12 cellular contexts compared by ENCODE assay signal in genomic region chr10:80444124-80444523, GRCh38. TPM values are rescaled to one million over a fixed set of nuclear protein-coding genes. Genes with fewer than 3 reads are reported as not detected.
DNase-seq lines count a peak whose midpoint lies in the region; ATAC-seq, FAIRE-seq and TF ChIP-seq lines count a peak whose summit lies in the region.
"Had no signal": no experiment of that assay in that cellular context is flagged by ENCODE, and none has a peak within 500 bp of the region (broad histone marks: within the 10 kb centered on the region; RNA-seq: fewer than 3 reads in every experiment).

No MANE protein-coding gene starts in this region.

- ATAC-seq in SK-N-SH treated with all-trans-retinoic acid at 6 μM for 48 hours (no peak; the same call in 2 of the 3 replicates), K562 (no peak), GM21515 (IDR thresholded peaks at IDR 0.05; ENCODE audit: unreplicated experiment) (no peak)

- TF ChIP-seq POLR2A in K562 (conservative IDR thresholded peaks at IDR 0.05): no peak
- TF ChIP-seq POLR2A in esophagus squamous epithelium (IDR thresholded peaks at IDR 0.05): no peak

- H2BK120ac ChIP-seq in trophoblast cell (ENCODE audit: insufficient read depth, low read length, poor library complexity): no peak overlapping the region

- H3K9me3 ChIP-seq in SK-N-SH: no peaks in the 10 kb centered on the region
- H3K9me3 ChIP-seq in OCI-LY3 (ENCODE audit: insufficient read depth, low read length): no peaks in the 10 kb centered on the region
- no peaks in the 10 kb centered on the region for H3K9me3 ChIP-seq in K562 (replicated peaks; ENCODE audit: control insufficient read depth, insufficient read depth, low read depth, low read length)
- no peaks in the 10 kb centered on the region for H3K9me3 ChIP-seq in trophoblast cell (ENCODE audit: insufficient read depth, low read depth, low read length)
- no peaks in the 10 kb centered on the region for H3K9me3 ChIP-seq in esophagus squamous epithelium
- H3K9me3 ChIP-seq: tibial artery had no signal

- peak overlapping the region; percentile 9; the same call in 1 of the 2 replicates for H3K4me2 ChIP-seq in SK-N-SH
- peak overlapping the region; percentile 25; the same call in 1 of the 2 replicates for H3K4me2 ChIP-seq in OCI-LY3 (ENCODE audit: low read length)
- no peak overlapping the region for H3K4me2 ChIP-seq in K562 (ENCODE audit: insufficient read depth, low read length)
- H3K4me2 ChIP-seq in trophoblast cell (ENCODE audit: low read length): no peak overlapping the region

- intact Hi-C loops in K562 (cut with micrococcal nuclease) (loop anchor here (1.0 to 5.0 kb wide), 6 partner anchors 61 to 478 kb away; no protein-coding TSS in a partner anchor), esophagus squamous epithelium (cut with DNase I) (no loop called here)

- no peak for DNase-seq in SK-N-SH
- DNase-seq in K562 (ENCODE audit: extremely low read depth in 1 of 4, low spot score in 3 of 4): no peak
- DNase-seq in trophoblast cell: no peak
- DNase-seq in SW480 (ENCODE audit: low spot score): no peak
- DNase-seq in esophagus squamous epithelium (lab: John Stamatoyannopoulos, UW): no peak
- DNase-seq: DMS79 treated with DMSO at 0.1 percent for 48 hours, NCI-H774 had no signal

- H2BK12ac ChIP-seq in trophoblast cell (ENCODE audit: low read length): peak overlapping the region; percentile 47

- H3K36me3 ChIP-seq in SK-N-SH (replicated peaks in 1 of 2; ENCODE audit: control insufficient read depth in 1 of 2, insufficient read depth in 2 of 2, low read length in 1 of 2) (no peaks in the 10 kb centered on the region), OCI-LY3 (replicated peaks; ENCODE audit: low read depth, low read length) (no peaks in the 10 kb centered on the region), K562 (ENCODE audit: control insufficient read depth, insufficient read depth, low read length) (no peaks in the 10 kb centered on the region), trophoblast cell (ENCODE audit: control insufficient read depth in 1 of 2, insufficient read depth in 2 of 2, low read length in 2 of 2) (no peaks in the 10 kb centered on the region), esophagus squamous epithelium (no peaks in the 10 kb centered on the region)
- H3K36me3 ChIP-seq: tibial artery had no signal

- peak overlapping the region; percentile 10 for H4K91ac ChIP-seq in trophoblast cell (ENCODE audit: low read depth, low read length)

- no peak overlapping the region for H4K8ac ChIP-seq in trophoblast cell (ENCODE audit: low read depth, low read length)

- BruUV-seq in K562 (replicated peaks; lab: Mats Ljungman, UMichigan): no TSS peak

- H2AK5ac ChIP-seq in trophoblast cell (ENCODE audit: low read length): peak overlapping the region; percentile 28

- in situ Hi-C loops in K562 (cut with MboI): loop anchor here (5.0 kb wide), 1 partner anchor 62 kb away; no protein-coding TSS in a partner anchor

- no peak overlapping the region for H3K18ac ChIP-seq in trophoblast cell (ENCODE audit: low read length)

- no peak overlapping the region for H3K23ac ChIP-seq in trophoblast cell (ENCODE audit: low read length)

- H4K12ac ChIP-seq in trophoblast cell (ENCODE audit: low read depth, low read length): no peak overlapping the region

- FAIRE-seq in K562 (lab: Jason Lieb, UNC): no peak
- FAIRE-seq: A204.1 had no signal

- no peak overlapping the region for H3K14ac ChIP-seq in trophoblast cell (ENCODE audit: low read length)

- CTCF ChIA-PET in SK-N-SH (lab: Yijun Ruan, JAX): interaction anchor here (0.6 to 35.3 kb wide), 46 partner anchors 9 to 480 kb away, joined by 3 to 602 read pairs (median 6); partner anchors contain the start of genes PRXL2A and TSPAN14
- CTCF ChIA-PET in K562 (lab: Yijun Ruan, JAX; ENCODE audit: low intra/inter-chr PET ratio): interaction anchor here (0.7 to 6.0 kb wide), 4 partner anchors 10 to 301 kb away, joined by 3 to 79 read pairs (median 10); no protein-coding TSS in a partner anchor

- H3K9ac ChIP-seq in SK-N-SH (no peak overlapping the region), OCI-LY3 (ENCODE audit: low read length) (no peak overlapping the region), K562 (ENCODE audit: insufficient read depth in 1 of 2, low read depth in 2 of 2, low read length in 2 of 2) (no peak overlapping the region), trophoblast cell (ENCODE audit: low read length) (no peak overlapping the region)

- no peak overlapping the region for H3K4me3 ChIP-seq in SK-N-SH (ENCODE audit: low read depth in 2 of 2, low read length in 1 of 2)
- H3K4me3 ChIP-seq in OCI-LY3 (ENCODE audit: low read length): no peak overlapping the region
- H3K4me3 ChIP-seq in K562: no peak overlapping the region
- no peak overlapping the region for H3K4me3 ChIP-seq in trophoblast cell (ENCODE audit: low read depth, low read length)
- H3K4me3 ChIP-seq in esophagus squamous epithelium: no peak overlapping the region
- H3K4me3 ChIP-seq: tibial artery had no signal

- H3F3A ChIP-seq in SK-N-SH (replicated peaks; ENCODE audit: insufficient read depth): peaks cover 6% of the 10 kb centered on the region

- no peak for TF ChIP-seq RAD21 in SK-N-SH (IDR thresholded peaks at IDR 0.05; ENCODE audit: low read length)
- no peak for TF ChIP-seq RAD21 in K562 (CRISPR knock-in tag; conservative IDR thresholded peaks at IDR 0.05 in 1 of 2, IDR thresholded peaks at IDR 0.05 in 1 of 2)

- H3K27ac ChIP-seq in SK-N-SH (ENCODE audit: low read depth in 2 of 2, low read length in 1 of 2): peak overlapping the region; percentile 24 to 72; a peak in 2 of 4 replicates
- H3K27ac ChIP-seq in OCI-LY3 (ENCODE audit: low read length): no peak overlapping the region
- H3K27ac ChIP-seq in K562 (ENCODE audit: extremely low read depth, low read depth, low read length): no peak overlapping the region
- no peak overlapping the region for H3K27ac ChIP-seq in trophoblast cell (ENCODE audit: low read depth, low read length)
- peak overlapping the region in 1 of 4 donors; percentile 9 for H3K27ac ChIP-seq in esophagus squamous epithelium
- H3K27ac ChIP-seq: tibial artery had no signal

- whole genome bisulfite sequencing in SK-N-SH (ENCODE audit: low lambda C conversion rate): 84% methylated on average over 2 of the region's 2 CpGs
- 22% methylated on average over 2 of the region's 2 CpGs for WGBS in K562 (ENCODE audit: insufficient coverage, low coverage, missing lambda C conversion rate)
- no CpG with 5 or more reads among the region's 2 CpGs for WGBS in trophoblast cell (ENCODE audit: extremely low coverage, insufficient coverage, insufficient read length)
- 46 to 60% methylated on average over 2 of the region's 2 CpGs for WGBS in esophagus squamous epithelium, 2 donors

- H3K79me2 ChIP-seq in SK-N-SH (ENCODE audit: insufficient read depth) (no peaks in the 10 kb centered on the region), OCI-LY3 (ENCODE audit: low read length) (no peaks in the 10 kb centered on the region), K562 (ENCODE audit: control insufficient read depth, insufficient read depth, low read length) (no peaks in the 10 kb centered on the region), trophoblast cell (ENCODE audit: control insufficient read depth, insufficient read depth, low read length, poor library complexity) (no peaks in the 10 kb centered on the region)

- peaks cover 10% of the 10 kb centered on the region for H3K79me1 ChIP-seq in trophoblast cell (ENCODE audit: low read length)

- H3K4me1 ChIP-seq in SK-N-SH (ENCODE audit: control insufficient read depth in 1 of 2, insufficient read depth in 2 of 2, low read depth in 1 of 2, low read length in 1 of 2) (peaks cover 11 to 22% of the 10 kb centered on the region in 2 experiments; a peak in 3 of 4 replicates), OCI-LY3 (ENCODE audit: low read length) (peaks cover 19% of the 10 kb centered on the region), K562 (replicated peaks in 1 of 2; ENCODE audit: control insufficient read depth in 2 of 2, insufficient read depth in 2 of 2, low read length in 2 of 2) (peaks cover 11 to 15% of the 10 kb centered on the region in 2 experiments; a peak in 4 of 5 replicates), trophoblast cell (ENCODE audit: control insufficient read depth in 1 of 2, insufficient read depth in 2 of 2, low read length in 2 of 2) (peaks cover 20 to 26% of the 10 kb centered on the region in 2 experiments), esophagus squamous epithelium (peaks cover 0 to 30% (median 11%) of the 10 kb centered on the region in 3 donors)
- H3K4me1 ChIP-seq: tibial artery had no signal

- POLR2A ChIA-PET in SK-N-SH (lab: Yijun Ruan, JAX) (interaction anchor here (1.4 to 2.5 kb wide), 2 partner anchors 36 to 61 kb away, joined by 7 to 9 read pairs; partner anchors contain the start of gene PRXL2A), K562 (lab: Yijun Ruan, JAX) (interaction anchor here (0.6 to 2.2 kb wide), 5 partner anchors 23 to 125 kb away, joined by 3 to 16 read pairs (median 3); no protein-coding TSS in a partner anchor)

- no peaks in the 10 kb centered on the region for H3K9me2 ChIP-seq in SK-N-SH

- H3K4ac ChIP-seq in trophoblast cell (ENCODE audit: low read depth, low read length): no peak overlapping the region

- no peaks in the 10 kb centered on the region for H3K9me1 ChIP-seq in K562 (ENCODE audit: control insufficient read depth, insufficient read depth, low read length)

- H4K20me1 ChIP-seq in SK-N-SH (ENCODE audit: insufficient read depth) (no peaks in the 10 kb centered on the region), OCI-LY3 (ENCODE audit: insufficient read depth, low read length) (no peaks in the 10 kb centered on the region), K562 (replicated peaks; ENCODE audit: control insufficient read depth, insufficient read depth, low read length) (no peaks in the 10 kb centered on the region)

- H3K27me3 ChIP-seq in SK-N-SH (ENCODE audit: insufficient read depth) (no peaks in the 10 kb centered on the region), OCI-LY3 (ENCODE audit: low read depth, low read length) (peaks cover 25% of the 10 kb centered on the region), K562 (ENCODE audit: control insufficient read depth in 2 of 2, insufficient read depth in 2 of 2, low read length in 2 of 2) (peaks cover 2 to 3% of the 10 kb centered on the region in 2 experiments; a peak in 2 of 5 replicates), trophoblast cell (ENCODE audit: insufficient read depth, low read length) (no peaks in the 10 kb centered on the region), esophagus squamous epithelium (no peaks in the 10 kb centered on the region)
- H3K27me3 ChIP-seq: tibial artery had no signal

- H2AFZ ChIP-seq in SK-N-SH (ENCODE audit: low read depth) (peak overlapping the region; percentile 78; the same call in 1 of the 2 replicates), OCI-LY3 (ENCODE audit: low read depth, low read length) (no peak overlapping the region), K562 (ENCODE audit: low read depth, low read length) (no peak overlapping the region), trophoblast cell (ENCODE audit: insufficient read depth, low read length, poor library complexity) (no peak overlapping the region)

- peak overlapping the region; percentile 23 for H2BK5ac ChIP-seq in trophoblast cell (ENCODE audit: low read depth, low read length, poor library complexity)

- TF ChIP-seq CTCF in SK-N-SH (IDR thresholded peaks at IDR 0.05): no peak
- no peak for TF ChIP-seq CTCF in OCI-LY3 (IDR thresholded peaks at IDR 0.05; ENCODE audit: low read depth, low read length)
- TF ChIP-seq CTCF in K562 (IDR thresholded peaks at IDR 0.05 in 2 of 3, conservative IDR thresholded peaks at IDR 0.05 in 1 of 3; ENCODE audit: insufficient read depth in 2 of 3, low read depth in 1 of 3, low read length in 3 of 3): no peak
- no peak for TF ChIP-seq CTCF in esophagus squamous epithelium (IDR thresholded peaks at IDR 0.05)

- no peak for TF ChIP-seq EP300 in SK-N-SH (IDR thresholded peaks at IDR 0.05; ENCODE audit: borderline replicate concordance in 1 of 2, low read depth in 1 of 2, low read length in 1 of 2)
- TF ChIP-seq EP300 in K562 (IDR thresholded peaks at IDR 0.05; ENCODE audit: low read length): no peak

RNA-seq across cellular contexts. Expression of gene TSPAN14, which starts 10.0 kb away (rescaled TPM):
- polyA plus RNA-seq in SK-N-SH (2012; rRNA removed) (44.0 and 78.1 TPM in 2 replicates), K562 (2011; rRNA removed) (42.9 and 65.1 TPM in 2 replicates), K562 (2014; fragmentation: Illumina TruSeq; extraction: Trizol) (65.0 and 66.6 TPM in 2 replicates), K562 (2014; fragmentation: Nextera tagmentation; extraction: Ambion mirVana) (1 to 10 TPM; 5.8 to 6.6 TPM), K562 (2014; rRNA removed) (47.2 and 57.2 TPM in 2 replicates)
- polyA plus RNA-seq in SK-N-SH (2012; cell fraction: cytosol; rRNA removed): 42.5 and 64.1 TPM in 2 replicates
- polyA plus RNA-seq in SK-N-SH (2012; cell fraction: nucleus; rRNA removed): 57.0 and 58.9 TPM in 2 replicates
- 67.3 and 149 TPM in 2 replicates for total RNA-seq in K562 (2011; cell fraction: chromatin; rRNA removed; ENCODE audit: low replicate concordance)
- 99.9 and 106 TPM in 2 replicates for total RNA-seq in K562 (2011; cell fraction: nucleolus; rRNA removed)
- 117 and 138 TPM in 2 replicates for total RNA-seq in K562 (2011; cell fraction: nucleoplasm; rRNA removed)
- total RNA-seq in K562 (2014; rRNA removed) (22.4 and 33.3 TPM in 2 replicates), K562 (2014; rRNA removed; fragmentation: Illumina TruSeq; extraction: Trizol) (19.0 and 23.3 TPM in 2 replicates), K562 (2015; rRNA removed; fragmentation: Illumina TruSeq; extraction: Trizol) (22.5 and 24.4 TPM in 2 replicates), K562 (2021) (89.2 and 92.9 TPM in 2 replicates), esophagus squamous epithelium (100 to 1,000 TPM in 2 of 4 donors, 10 to 100 TPM in 2; 66.4 to 118 (median 89.8) TPM)
- polyA plus RNA-seq in K562 (2011; cell fraction: cytosol; rRNA removed): 52.8 and 88.0 TPM in 2 replicates
- 52.2 and 85.9 TPM in 2 replicates for polyA plus RNA-seq in K562 (2011; cell fraction: nucleus; rRNA removed)
- 44.4 and 57.4 TPM in 2 replicates for polyA plus RNA-seq in K562 (2012)
- 21.6 and 45.5 TPM in 2 replicates for polyA minus RNA-seq in K562 (2011; rRNA and poly(A)+ RNA removed)
- polyA minus RNA-seq in K562 (2011; cell fraction: cytosol; rRNA and poly(A)+ RNA removed): 28.6 and 45.2 TPM in 2 replicates
- 20.1 and 21.1 TPM in 2 replicates for polyA minus RNA-seq in K562 (2011; cell fraction: nucleus; rRNA and poly(A)+ RNA removed)
- 77.2 and 78.0 TPM in 2 replicates for polyA plus RNA-seq in trophoblast cell (2013)

RNA-seq across cellular contexts. Expression of gene PRXL2A, which starts 35.8 kb away (rescaled TPM):
- polyA plus RNA-seq in SK-N-SH (2012; rRNA removed) (14.0 and 15.6 TPM in 2 replicates), K562 (2011; rRNA removed) (0.14 and 0.75 TPM in 2 replicates), K562 (2014; fragmentation: Illumina TruSeq; extraction: Trizol) (0.83 and 1.1 TPM in 2 replicates), K562 (2014; fragmentation: Nextera tagmentation; extraction: Ambion mirVana) (under 1 TPM; 0.17 to 0.53 TPM), K562 (2014; rRNA removed) (0.78 and 2.1 TPM in 2 replicates)
- polyA plus RNA-seq in SK-N-SH (2012; cell fraction: cytosol; rRNA removed): 23.3 and 26.8 TPM in 2 replicates
- polyA plus RNA-seq in SK-N-SH (2012; cell fraction: nucleus; rRNA removed): 4.5 and 4.6 TPM in 2 replicates
- total RNA-seq in K562 (2011; cell fraction: chromatin; rRNA removed; ENCODE audit: low replicate concordance): 0.28 and 1.1 TPM in 2 replicates
- total RNA-seq in K562 (2011; cell fraction: nucleolus; rRNA removed): 0.33 and 0.53 TPM in 2 replicates
- total RNA-seq in K562 (2011; cell fraction: nucleoplasm; rRNA removed): 0.61 and 0.88 TPM in 2 replicates
- total RNA-seq in K562 (2014; rRNA removed) (0.14 and 0.41 TPM in 2 replicates), K562 (2014; rRNA removed; fragmentation: Illumina TruSeq; extraction: Trizol) (0.64 and 0.84 TPM in 2 replicates), K562 (2015; rRNA removed; fragmentation: Illumina TruSeq; extraction: Trizol) (1.2 and 1.4 TPM in 2 replicates), K562 (2021) (0.71 and 0.87 TPM in 2 replicates), esophagus squamous epithelium (100 to 1,000 TPM in 2 of 4 donors, 10 to 100 TPM in 2; 68.0 to 185 (median 103) TPM)
- 0.09 and 0.12 TPM in 2 replicates for polyA plus RNA-seq in K562 (2011; cell fraction: cytosol; rRNA removed)
- 0.11 TPM in 1 of 2 replicates, not detected in the other for polyA plus RNA-seq in K562 (2011; cell fraction: nucleus; rRNA removed)
- 1.1 and 1.7 TPM in 2 replicates for polyA plus RNA-seq in K562 (2012)
- polyA minus RNA-seq in K562 (2011; rRNA and poly(A)+ RNA removed): 0.21 TPM in 1 of 2 replicates, not detected in the other
- 0.38 and 0.55 TPM in 2 replicates for polyA minus RNA-seq in K562 (2011; cell fraction: cytosol; rRNA and poly(A)+ RNA removed)
- polyA minus RNA-seq in K562 (2011; cell fraction: nucleus; rRNA and poly(A)+ RNA removed): 0.22 TPM in 1 of 2 replicates, not detected in the other
- 41.6 and 43.8 TPM in 2 replicates for polyA plus RNA-seq in trophoblast cell (2013)

Comparison
In these comparisons a context has a peak if more than half of its experiments do, and no peak if none do; other contexts are left out.
1. H3K27ac ChIP-seq: peak in SK-N-SH (2 of 2); none in OCI-LY3 (single experiment), K562 (single experiment) and trophoblast cell (single experiment).
2. H3K4me2 ChIP-seq: peak in SK-N-SH (single experiment) and OCI-LY3 (single experiment); none in K562 (single experiment) and trophoblast cell (single experiment).
3. RNA of gene PRXL2A, which starts 35.8 kb away (total RNA-seq): 68.0 to 185 TPM in esophagus squamous epithelium; 0.14 to 1.4 TPM in K562; every median in the first group is over 10 times any median in the second.